8 cellular contexts compared by ENCODE assay signal in genomic region chr7:18345641-18346234, GRCh38.
A peak's percentile ranks its signal among the peaks of the same experiment; 100 is the strongest.
DNase-seq lines count a peak whose midpoint lies in the region; ATAC-seq and TF ChIP-seq lines count a peak whose summit lies in the region.

No MANE protein-coding gene starts in this region.

- H3K9me3 Mint-ChIP-seq in activated naive CD4-positive, alpha-beta T cell treated with anti-CD3 and anti-CD28 coated beads, Interleukin-2, amount 10 ng/mL, durations not matched to agents 7 days and 5 days = no peaks in the 10 kb centered on the region
- no peaks in the 10 kb centered on the region for H3K9me3 Mint-ChIP-seq in activated T-helper 2 cell treated with anti-CD3 and anti-CD28 coated beads, Interferon-gamma antibody, Interleukin-2, Interleukin-4, amounts not matched to agents 10 μg/mL and 5 μg/mL and 100 μg/mL, durations not matched to agents 14 hours and 24 hours and 36 hours

- H3K4me1 ChIP-seq in heart right ventricle (no peaks in the 10 kb centered on the region), gastrocnemius medialis (no peaks in the 10 kb centered on the region)

- peak; percentile 67 for ATAC-seq in HG02981 (IDR thresholded peaks at IDR 0.05; ENCODE audit: unreplicated experiment)
- ATAC-seq in heart right ventricle = peak in 1 of 8 donors; percentile 39
- no peak for ATAC-seq in gastrocnemius medialis

- DNase-seq in A172 (ENCODE audit: low spot score) (peak; percentile 69), ELR (ENCODE audit: low read depth) (peak; percentile 70), NCI-H446 treated with DMSO at 0.1 percent for 48 hours (lab: John Stamatoyannopoulos, UW) (peak; percentile 17), heart right ventricle (peak in 1 of 2 donors; percentile 14), gastrocnemius medialis (no peak)
- DNase-seq in activated naive CD4-positive, alpha-beta T cell treated with anti-CD3 and anti-CD28 coated beads, Interleukin-2, amount 10 ng/mL, durations not matched to agents 7 days and 5 days = peak; percentile 28
- DNase-seq in activated T-helper 2 cell treated with anti-CD3 and anti-CD28 coated beads, Interferon-gamma antibody, Interleukin-2, Interleukin-4, amounts not matched to agents 10 μg/mL and 5 μg/mL and 100 μg/mL, durations not matched to agents 14 hours and 24 hours and 36 hours (ENCODE audit: low spot score) = no peak

- H3K36me3 ChIP-seq in heart right ventricle (no peaks in the 10 kb centered on the region), gastrocnemius medialis (no peaks in the 10 kb centered on the region)

- CTCF ChIA-PET in activated naive CD4-positive, alpha-beta T cell treated with anti-CD3 and anti-CD28 coated beads, Interleukin-2, amount 10 ng/mL, durations not matched to agents 7 days and 5 days (lab: Charles Lee) = interaction anchor here (0.7 to 4.3 kb wide), 10 partner anchors 26 to 664 kb away, joined by 3 to 16 read pairs (median 4); no protein-coding TSS in a partner anchor

- no peak overlapping the region for H3K27ac Mint-ChIP-seq in activated naive CD4-positive, alpha-beta T cell treated with anti-CD3 and anti-CD28 coated beads, Interleukin-2, amount 10 ng/mL, durations not matched to agents 7 days and 5 days
- no peak overlapping the region for H3K27ac Mint-ChIP-seq in activated T-helper 2 cell treated with anti-CD3 and anti-CD28 coated beads, Interferon-gamma antibody, Interleukin-2, Interleukin-4, amounts not matched to agents 10 μg/mL and 5 μg/mL and 100 μg/mL, durations not matched to agents 14 hours and 24 hours and 36 hours

- H3K4me3 ChIP-seq in heart right ventricle (no peak overlapping the region), gastrocnemius medialis (no peak overlapping the region)

- no peaks in the 10 kb centered on the region for H3K27me3 Mint-ChIP-seq in activated naive CD4-positive, alpha-beta T cell treated with anti-CD3 and anti-CD28 coated beads, Interleukin-2, amount 10 ng/mL, durations not matched to agents 7 days and 5 days
- peaks cover 3% of the 10 kb centered on the region for H3K27me3 Mint-ChIP-seq in activated T-helper 2 cell treated with anti-CD3 and anti-CD28 coated beads, Interferon-gamma antibody, Interleukin-2, Interleukin-4, amounts not matched to agents 10 μg/mL and 5 μg/mL and 100 μg/mL, durations not matched to agents 14 hours and 24 hours and 36 hours (ENCODE audit: low read depth)

- 18 to 21% methylated on average over 3 of the region's 3 CpGs for WGBS in heart right ventricle, 2 donors

- H3K4me1 Mint-ChIP-seq in activated naive CD4-positive, alpha-beta T cell treated with anti-CD3 and anti-CD28 coated beads, Interleukin-2, amount 10 ng/mL, durations not matched to agents 7 days and 5 days = no peaks in the 10 kb centered on the region
- no peaks in the 10 kb centered on the region for H3K4me1 Mint-ChIP-seq in activated T-helper 2 cell treated with anti-CD3 and anti-CD28 coated beads, Interferon-gamma antibody, Interleukin-2, Interleukin-4, amounts not matched to agents 10 μg/mL and 5 μg/mL and 100 μg/mL, durations not matched to agents 14 hours and 24 hours and 36 hours (ENCODE audit: low read depth)

- H3K27ac ChIP-seq in heart right ventricle = no peak overlapping the region
- H3K27ac ChIP-seq in gastrocnemius medialis = no peak overlapping the region

- TF ChIP-seq POLR2A in gastrocnemius medialis (IDR thresholded peaks at IDR 0.05) = no peak

- no peaks in the 10 kb centered on the region for H3K36me3 Mint-ChIP-seq in activated naive CD4-positive, alpha-beta T cell treated with anti-CD3 and anti-CD28 coated beads, Interleukin-2, amount 10 ng/mL, durations not matched to agents 7 days and 5 days
- no peaks in the 10 kb centered on the region for H3K36me3 Mint-ChIP-seq in activated T-helper 2 cell treated with anti-CD3 and anti-CD28 coated beads, Interferon-gamma antibody, Interleukin-2, Interleukin-4, amounts not matched to agents 10 μg/mL and 5 μg/mL and 100 μg/mL, durations not matched to agents 14 hours and 24 hours and 36 hours (ENCODE audit: low read depth)

- TF ChIP-seq CTCF in heart right ventricle (IDR thresholded peaks at IDR 0.05) = peak; percentile 61 to 81 (median 79)
- TF ChIP-seq CTCF in gastrocnemius medialis (IDR thresholded peaks at IDR 0.05 in 4 of 5, conservative IDR thresholded peaks at IDR 0.05 in 1 of 5) = peak; percentile 31 to 65 (median 49)

- H3K4me3 Mint-ChIP-seq in activated naive CD4-positive, alpha-beta T cell treated with anti-CD3 and anti-CD28 coated beads, Interleukin-2, amount 10 ng/mL, durations not matched to agents 7 days and 5 days = no peak overlapping the region
- no peak overlapping the region for H3K4me3 Mint-ChIP-seq in activated T-helper 2 cell treated with anti-CD3 and anti-CD28 coated beads, Interferon-gamma antibody, Interleukin-2, Interleukin-4, amounts not matched to agents 10 μg/mL and 5 μg/mL and 100 μg/mL, durations not matched to agents 14 hours and 24 hours and 36 hours (ENCODE audit: low read depth)

- in situ Hi-C loops in gastrocnemius medialis (cut with MboI; ENCODE audit: low sequenced_read_pairs in 4 of 4) = loop anchor here in 2 of 4 donors (25.0 kb wide), 1 partner anchor 658 kb away; no protein-coding TSS in a partner anchor

- intact Hi-C loops in heart right ventricle (cut with DNase I) (loop anchor here in 9 of 10 donors (2.0 to 10.0 kb wide), 15 partner anchors 131 to 665 kb away; no protein-coding TSS in a partner anchor), gastrocnemius medialis (cut with DNase I; ENCODE audit: low total_unique reads) (loop anchor here (5.0 kb wide), 1 partner anchor 278 kb away; no protein-coding TSS in a partner anchor)
- intact Hi-C loops in activated T-helper 2 cell treated with anti-CD3 and anti-CD28 coated beads, Interferon-gamma antibody, Interleukin-2, Interleukin-4, amounts not matched to agents 10 μg/mL and 5 μg/mL and 100 μg/mL, durations not matched to agents 14 hours and 24 hours and 36 hours (cut with micrococcal nuclease) = loop anchor here (1.0 kb wide), 2 partner anchors 575 to 664 kb away; no protein-coding TSS in a partner anchor

- H3K27me3 ChIP-seq in heart right ventricle = no peaks in the 10 kb centered on the region
- no peaks in the 10 kb centered on the region for H3K27me3 ChIP-seq in gastrocnemius medialis

- peaks cover 0 to 9% (median 0%) of the 10 kb centered on the region in 11 donors for H3K9me3 ChIP-seq in heart right ventricle
- H3K9me3 ChIP-seq in gastrocnemius medialis = no peaks in the 10 kb centered on the region

Comparison
In these comparisons a context has a peak if more than half of its experiments do, and no peak if none do; other contexts are left out.
1. DNase-seq: peak in A172 (single experiment), ELR (single experiment), NCI-H446 treated with DMSO at 0.1 percent for 48 hours (single experiment) and activated naive CD4-positive, alpha-beta T cell treated with anti-CD3 and anti-CD28 coated beads, Interleukin-2, amount 10 ng/mL, durations not matched to agents 7 days and 5 days (single experiment); none in gastrocnemius medialis (0 of 2) and activated T-helper 2 cell treated with anti-CD3 and anti-CD28 coated beads, Interferon-gamma antibody, Interleukin-2, Interleukin-4, amounts not matched to agents 10 μg/mL and 5 μg/mL and 100 μg/mL, durations not matched to agents 14 hours and 24 hours and 36 hours (single experiment).